12 cellular contexts compared by ENCODE assay signal in genomic region chr12:46492471-46493351, GRCh38.
DNase-seq lines count a peak whose midpoint lies in the region; ATAC-seq, FAIRE-seq and TF ChIP-seq lines count a peak whose summit lies in the region.
"Had no signal": no experiment of that assay in that cellular context is flagged by ENCODE, and none has a peak within 500 bp of the region (broad histone marks: within the 10 kb centered on the region; RNA-seq: fewer than 3 reads in every experiment).

No MANE protein-coding gene starts in this region.

- H3K27me3 Mint-ChIP-seq in glutamatergic neuron (ENCODE audit: unreplicated experiment): no peaks in the 10 kb centered on the region

- H3K4me3 ChIP-seq in A549 (peak overlapping the region; percentile 19; the same call in 2 of the 3 replicates), mammary epithelial cell (replicated peaks in 1 of 3; ENCODE audit: insufficient read depth in 1 of 3, low read depth in 2 of 3, low read length in 3 of 3) (no peak overlapping the region), liver (ENCODE audit: low read depth in 1 of 3, low read length in 3 of 3) (peak overlapping the region in 2 of 3 donors; percentile 4 to 18), HAP-1 (no peak overlapping the region)
- no peak overlapping the region for H3K4me3 ChIP-seq in effector memory CD4-positive, alpha-beta T cell (ENCODE audit: insufficient read depth, low read depth, low read length, poor library complexity, severe bottlenecking)
- H3K4me3 ChIP-seq: ovary had no signal

- no peak for TF ChIP-seq POLR2A in A549 (IDR thresholded peaks at IDR 0.05; ENCODE audit: low read length)

- FAIRE-seq in A549 (lab: Jason Lieb, UNC) (peak; percentile 51), HTR-8/SVneo (lab: Jason Lieb, UNC) (peak; percentile 65)
- FAIRE-seq: D721Med had no signal

- WGBS in A549 (ENCODE audit: missing lambda C conversion rate): 3% methylated on average over 10 of the region's 10 CpGs
- 38% methylated on average over 10 of the region's 10 CpGs for WGBS in mammary epithelial cell (ENCODE audit: low coverage, missing lambda C conversion rate)
- WGBS in liver: 36% methylated on average over 10 of the region's 10 CpGs

- H3K9me3 Mint-ChIP-seq in glutamatergic neuron (ENCODE audit: unreplicated experiment): no peaks in the 10 kb centered on the region

- no peak overlapping the region for H3K27ac Mint-ChIP-seq in glutamatergic neuron (ENCODE audit: unreplicated experiment)

- TSS peak; percentile 72 for BruUV-seq in mammary epithelial cell (replicated peaks; lab: Mats Ljungman, UMichigan)

- H3K36me3 Mint-ChIP-seq in glutamatergic neuron (ENCODE audit: unreplicated experiment): no peaks in the 10 kb centered on the region

- POLR2A ChIA-PET in A549 (lab: Yijun Ruan, JAX): interaction anchor here (0.6 to 1.7 kb wide), 5 partner anchors 31 to 525 kb away, joined by 3 to 8 read pairs (median 4); no protein-coding TSS in a partner anchor

- H3K27me3 ChIP-seq in mammary epithelial cell (ENCODE audit: insufficient read depth, low read length): no peaks in the 10 kb centered on the region
- H3K27me3 ChIP-seq in liver (ENCODE audit: control insufficient read depth in 4 of 4, insufficient read depth in 4 of 4, low read length in 3 of 4): no peaks in the 10 kb centered on the region
- no peaks in the 10 kb centered on the region for H3K27me3 ChIP-seq in HAP-1 (ENCODE audit: low read depth)
- H3K27me3 ChIP-seq in effector memory CD4-positive, alpha-beta T cell (replicated peaks; ENCODE audit: control insufficient read depth, insufficient read depth, low read length, poor library complexity, severe bottlenecking): no peaks in the 10 kb centered on the region
- H3K27me3 ChIP-seq: ovary had no signal

- H2AFZ ChIP-seq in mammary epithelial cell (ENCODE audit: low read depth, low read length): no peak overlapping the region

- in situ Hi-C loops in mammary epithelial cell (cut with MboI; ENCODE audit: low sequenced_read_pairs in 2 of 2): no loop called here
- in situ Hi-C loops in HAP-1 (cut with MboI; ENCODE audit: low sequenced_read_pairs): no loop called here

- H3K9ac ChIP-seq in mammary epithelial cell (ENCODE audit: insufficient read depth, low read length): peak overlapping the region; percentile 51
- peak overlapping the region in 1 of 2 donors; percentile 70 for H3K9ac ChIP-seq in liver (ENCODE audit: low read depth in 1 of 2, low read length in 2 of 2)
- H3K9ac ChIP-seq: KMS-11 had no signal

- H3K4me3 Mint-ChIP-seq in glutamatergic neuron (ENCODE audit: unreplicated experiment): no peak overlapping the region

- H3K4me1 Mint-ChIP-seq in glutamatergic neuron (ENCODE audit: low read depth, unreplicated experiment): no peaks in the 10 kb centered on the region

- peak; percentile 74 to 97 for DNase-seq in A549 (ENCODE audit: low read depth in 1 of 2, low spot score in 1 of 2)
- peak; percentile 65 for DNase-seq in HTR-8/SVneo (ENCODE audit: insufficient read length, low spot score)
- peak; percentile 85 for DNase-seq in mammary epithelial cell
- DNase-seq in glutamatergic neuron: no peak
- no peak for DNase-seq in HAP-1 (ENCODE audit: low spot score in 2 of 2)
- no peak for DNase-seq in activated effector memory CD4-positive, alpha-beta T cell treated with anti-CD3 and anti-CD28 coated beads, Interleukin-2, amount 50 U/mL, for 16 hours
- DNase-seq in effector memory CD4-positive, alpha-beta T cell: no peak
- DNase-seq: cerebellar nuclear complex had no signal

- TF ChIP-seq RAD21 in A549 (conservative IDR thresholded peaks at IDR 0.05 in 1 of 2, IDR thresholded peaks at IDR 0.05 in 1 of 2): peak; percentile 27 to 56; a peak in 3 of 5 replicates
- peak; percentile 64 to 71 for TF ChIP-seq RAD21 in liver (IDR thresholded peaks at IDR 0.05)

- H3K9me3 ChIP-seq in A549 (no peaks in the 10 kb centered on the region), mammary epithelial cell (replicated peaks; ENCODE audit: insufficient read depth, low read length) (no peaks in the 10 kb centered on the region), liver (ENCODE audit: control insufficient read depth in 4 of 4, low read length in 3 of 4) (no peaks in the 10 kb centered on the region), HAP-1 (no peaks in the 10 kb centered on the region)
- H3K9me3 ChIP-seq in effector memory CD4-positive, alpha-beta T cell (ENCODE audit: control insufficient read depth, low read length): no peaks in the 10 kb centered on the region
- H3K9me3 ChIP-seq: ovary had no signal

- H3K36me3 ChIP-seq in mammary epithelial cell (ENCODE audit: insufficient read depth, low read length) (no peaks in the 10 kb centered on the region), liver (ENCODE audit: control insufficient read depth in 4 of 4, insufficient read depth in 3 of 4, low read depth in 1 of 4, low read length in 3 of 4) (no peaks in the 10 kb centered on the region), HAP-1 (replicated peaks) (no peaks in the 10 kb centered on the region)
- H3K36me3 ChIP-seq in effector memory CD4-positive, alpha-beta T cell (ENCODE audit: control insufficient read depth, insufficient read depth, low read length): no peaks in the 10 kb centered on the region
- H3K36me3 ChIP-seq: ovary had no signal

- H3K4me2 ChIP-seq in A549: peak overlapping the region; percentile 74
- H3K4me2 ChIP-seq in mammary epithelial cell (ENCODE audit: insufficient read depth, low read depth, low read length): peak overlapping the region; percentile 19
- H3K4me2 ChIP-seq: KMS-11 had no signal

- H4K20me1 ChIP-seq in mammary epithelial cell (ENCODE audit: insufficient read depth, low read length): no peaks in the 10 kb centered on the region

- CTCF ChIA-PET in A549 (lab: Yijun Ruan, JAX): interaction anchor here (0.6 to 1.9 kb wide), 8 partner anchors 9 to 169 kb away, joined by 3 to 6 read pairs (median 4); no protein-coding TSS in a partner anchor
- CTCF ChIA-PET in mammary epithelial cell (lab: Charles Lee; ENCODE audit: low non-redundant PET): interaction anchor here (0.7 kb wide), 1 partner anchor 182 kb away, joined by 4 read pairs; no protein-coding TSS in a partner anchor

- H3K27ac ChIP-seq in A549: peak overlapping the region; percentile 88 to 92
- H3K27ac ChIP-seq in mammary epithelial cell (ENCODE audit: insufficient read depth, low read depth, low read length): peak overlapping the region; percentile 94
- H3K27ac ChIP-seq in liver (ENCODE audit: low read depth in 1 of 2, low read length in 2 of 2): peak overlapping the region; percentile 65 to 84
- no peak overlapping the region for H3K27ac ChIP-seq in effector memory CD4-positive, alpha-beta T cell (ENCODE audit: insufficient read depth, low read length, poor library complexity, severe bottlenecking)
- H3K27ac ChIP-seq: KMS-11 had no signal

- peak; percentile 90 to 92; a peak in 4 of 5 replicates for TF ChIP-seq EP300 in A549 (IDR thresholded peaks at IDR 0.05)

- TF ChIP-seq CTCF in A549 (IDR thresholded peaks at IDR 0.05) (no peak), mammary epithelial cell (conservative IDR thresholded peaks at IDR 0.05 in 1 of 2, IDR thresholded peaks at IDR 0.05 in 1 of 2; ENCODE audit: extremely low read depth in 1 of 2, insufficient read depth in 1 of 2, low read depth in 1 of 2, low read length in 2 of 2) (peak; percentile 12 to 17), liver (IDR thresholded peaks at IDR 0.05; ENCODE audit: low read depth, low read length, missing input control) (no peak), glutamatergic neuron (IDR thresholded peaks at IDR 0.05; ENCODE audit: partially characterized antibody, unreplicated experiment) (no peak)

- intact Hi-C loops in mammary epithelial cell (cut with micrococcal nuclease): loop anchor here (1.0 to 5.0 kb wide), 6 partner anchors 40 to 182 kb away; partner anchors contain the start of gene SLC38A2

- dilution Hi-C loops in mammary epithelial cell (cut with HindIII; ENCODE audit: low sequenced_read_pairs): no loop called here

- H3K4me1 ChIP-seq in A549 (peaks cover 54% of the 10 kb centered on the region), mammary epithelial cell (ENCODE audit: insufficient read depth, low read length) (peaks cover 56% of the 10 kb centered on the region), liver (ENCODE audit: control insufficient read depth in 4 of 4, insufficient read depth in 4 of 4, low read length in 3 of 4) (peaks cover 7 to 24% (median 13%) of the 10 kb centered on the region in 4 donors), HAP-1 (peaks cover 10% of the 10 kb centered on the region)
- no peaks in the 10 kb centered on the region for H3K4me1 ChIP-seq in effector memory CD4-positive, alpha-beta T cell (ENCODE audit: control insufficient read depth, insufficient read depth, low read length, poor library complexity, severe bottlenecking)

- H3K79me2 ChIP-seq in mammary epithelial cell (ENCODE audit: insufficient read depth, low read length): no peaks in the 10 kb centered on the region

- ATAC-seq in A549: peak; percentile 81 to 83

TF ChIP-seq in A549, 52 proteins besides CTCF, POLR2A, EP300 and RAD21 (continues in another document):
- peak; percentile 39 for TF ChIP-seq CHD2 (IDR thresholded peaks at IDR 0.05; ENCODE audit: low read length, partially characterized antibody)
- TF ChIP-seq, protein P1, sequence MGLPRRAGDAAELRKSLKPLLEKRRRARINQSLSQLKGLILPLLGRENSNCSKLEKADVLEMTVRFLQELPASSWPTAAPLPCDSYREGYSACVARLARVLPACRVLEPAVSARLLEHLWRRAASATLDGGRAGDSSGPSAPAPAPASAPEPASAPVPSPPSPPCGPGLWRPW (IDR thresholded peaks at IDR 0.05): peak; percentile 57; the same call in 1 of the 2 replicates
- TF ChIP-seq JUNB (IDR thresholded peaks at IDR 0.05): peak; percentile 90
- TF ChIP-seq POLR2AphosphoS2 (conservative IDR thresholded peaks at IDR 0.05; ENCODE audit: low read length): no peak

TF ChIP-seq in liver, 16 proteins besides CTCF, POLR2A, EP300 and RAD21 (continues in another document):
- peak; percentile 70 for TF ChIP-seq HNF4G (IDR thresholded peaks at IDR 0.05)
- TF ChIP-seq FOXA1 (IDR thresholded peaks at IDR 0.05): peak; percentile 100
- TF ChIP-seq YY1 (IDR thresholded peaks at IDR 0.05): peak; percentile 83
- TF ChIP-seq EGR1 (IDR thresholded peaks at IDR 0.05; ENCODE audit: low read depth in 2 of 2): peak in 1 of 2 donors; percentile 71

Comparison
In these comparisons a context has a peak if more than half of its experiments do, and no peak if none do; other contexts are left out.
1. DNase-seq: peak in A549 (2 of 2), HTR-8/SVneo (single experiment) and mammary epithelial cell (single experiment); none in glutamatergic neuron (single experiment), HAP-1 (0 of 2), activated effector memory CD4-positive, alpha-beta T cell treated with anti-CD3 and anti-CD28 coated beads, Interleukin-2, amount 50 U/mL, for 16 hours (single experiment) and effector memory CD4-positive, alpha-beta T cell (0 of 3).
2. H3K4me3 ChIP-seq: peak in A549 (single experiment) and liver (2 of 3); none in mammary epithelial cell (0 of 3), HAP-1 (single experiment) and effector memory CD4-positive, alpha-beta T cell (single experiment).
3. CTCF ChIP-seq: peak in mammary epithelial cell (2 of 2); none in A549 (single experiment), liver (single experiment) and glutamatergic neuron (single experiment).